ENCODE assay signal across 8 cellular contexts in the genomic region with DNA sequence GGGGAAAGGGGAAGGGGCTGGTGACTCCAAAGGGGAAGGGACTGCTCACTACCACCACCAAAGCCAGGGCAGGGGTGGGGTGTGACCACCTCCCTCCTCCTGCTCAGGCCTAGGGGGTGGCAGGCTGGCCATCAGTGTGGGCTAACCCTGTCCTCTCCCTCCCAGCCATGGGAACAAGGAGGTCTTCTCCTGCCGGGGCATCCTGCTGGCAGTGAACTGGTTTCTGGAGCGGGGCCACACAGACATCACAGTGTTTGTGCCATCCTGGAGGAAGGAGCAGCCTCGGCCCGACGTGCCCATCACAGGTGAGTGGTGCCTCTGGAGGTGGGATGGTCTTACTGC. TPM values are rescaled to one million over a fixed set of nuclear protein-coding genes. Genes with fewer than 3 reads are reported as not detected.
DNase-seq lines count a peak whose midpoint lies in the region; ATAC-seq, FAIRE-seq and TF ChIP-seq lines count a peak whose summit lies in the region.

No MANE protein-coding gene starts in this region.

- no peak for TF ChIP-seq CTCF in bronchial epithelial cell (IDR thresholded peaks at IDR 0.05; ENCODE audit: insufficient read depth, low read length, severe bottlenecking)

- peaks cover 45% of the 10 kb centered on the region for H3K4me1 ChIP-seq in ACC112 (ENCODE audit: control insufficient read depth, insufficient read depth, low read length, unreplicated experiment)

- H3K4me1 Mint-ChIP-seq in IgD-negative memory B cell (peaks cover 13 to 16% (median 15%) of the 10 kb centered on the region in 3 donors), naive B cell (peaks cover 46 to 68% (median 56%) of the 10 kb centered on the region in 3 donors)

- no peaks in the 10 kb centered on the region for H3K27me3 ChIP-seq in ACC112 (ENCODE audit: insufficient read depth, low read length)
- no peaks in the 10 kb centered on the region for H3K27me3 ChIP-seq in bronchial epithelial cell (ENCODE audit: control insufficient read depth, insufficient read depth, low read length)

- no peak for FAIRE-seq in bronchial epithelial cell (lab: Jason Lieb, UNC)

- H2AFZ ChIP-seq in ACC112 (ENCODE audit: low read length, unreplicated experiment) = no peak overlapping the region

- H3K79me2 ChIP-seq in ACC112 (ENCODE audit: control insufficient read depth, insufficient read depth, low read length, unreplicated experiment) = peaks cover 65% of the 10 kb centered on the region

- peak overlapping the region; percentile 71 to 100 (median 87) for H3K27ac Mint-ChIP-seq in IgD-negative memory B cell
- H3K27ac Mint-ChIP-seq in naive B cell = peak overlapping the region in 3 of 6 donors; percentile 20 to 99 (median 99)

- H3K36me3 ChIP-seq in ACC112 (ENCODE audit: insufficient read depth, low read length) (peaks cover 29% of the 10 kb centered on the region; the same call in 1 of the 2 replicates), bronchial epithelial cell (ENCODE audit: control insufficient read depth, insufficient read depth, low read length) (peaks cover 61% of the 10 kb centered on the region)

- H3K9me3 Mint-ChIP-seq in IgD-negative memory B cell (no peaks in the 10 kb centered on the region), naive B cell (no peaks in the 10 kb centered on the region)

- peaks cover 12% of the 10 kb centered on the region for H3K36me3 Mint-ChIP-seq in IgD-negative memory B cell
- H3K36me3 Mint-ChIP-seq in naive B cell = peaks cover 0 to 25% of the 10 kb centered on the region in 2 donors

- ATAC-seq in naive B cell (ENCODE audit: low read depth in 2 of 2) (no peak), HG03565 (IDR thresholded peaks at IDR 0.05; ENCODE audit: unreplicated experiment) (no peak)

- H3K27me3 Mint-ChIP-seq in IgD-negative memory B cell = no peaks in the 10 kb centered on the region
- no peaks in the 10 kb centered on the region for H3K27me3 Mint-ChIP-seq in naive B cell

- H3K27ac ChIP-seq in ACC112 (ENCODE audit: low read depth, low read length) = peak overlapping the region; percentile 99

- DNase-seq in bronchial epithelial cell (ENCODE audit: low read depth) = no peak
- DNase-seq in naive B cell = no peak
- no peak for DNase-seq in activated effector memory CD4-positive, alpha-beta T cell treated with Interleukin-2 at 50 U/mL for 16 hours
- no peak for DNase-seq in NCI-H2107 (lab: John Stamatoyannopoulos, UW)
- DNase-seq in COLO829 (ENCODE audit: low spot score) = no peak

- peak overlapping the region; percentile 88 for H3K4me3 ChIP-seq in ACC112 (ENCODE audit: low read depth, low read length)
- H3K4me3 ChIP-seq in bronchial epithelial cell (ENCODE audit: low read depth, low read length) = peak overlapping the region; percentile 17

- peak overlapping the region; percentile 57 to 99 (median 91) for H3K4me3 Mint-ChIP-seq in IgD-negative memory B cell
- peak overlapping the region in 7 of 8 donors; percentile 44 to 96 (median 95) for H3K4me3 Mint-ChIP-seq in naive B cell

RNA-seq across cellular contexts. Expression of a gene that starts 5.7 kb away (rescaled TPM):
- 20.6 TPM for polyA plus RNA-seq in IgD-negative memory B cell
- 14.2 and 24.2 TPM in 2 replicates for total RNA-seq in bronchial epithelial cell
- polyA plus RNA-seq in naive B cell (ENCODE audit: low read depth in 6 of 6) = 10 to 100 TPM; 15.5 to 26.7 (median 17.6) TPM

RNA-seq across cellular contexts. Expression of a gene that starts 34.5 kb away (rescaled TPM):
- polyA plus RNA-seq in IgD-negative memory B cell = 151 TPM
- 50.1 and 74.5 TPM in 2 replicates for total RNA-seq in bronchial epithelial cell
- polyA plus RNA-seq in naive B cell (ENCODE audit: low read depth in 6 of 6) = 100 to 1,000 TPM; 137 to 208 (median 175) TPM
